Comparison of ENCODE assay signal across 17 cellular contexts in the genomic region with DNA sequence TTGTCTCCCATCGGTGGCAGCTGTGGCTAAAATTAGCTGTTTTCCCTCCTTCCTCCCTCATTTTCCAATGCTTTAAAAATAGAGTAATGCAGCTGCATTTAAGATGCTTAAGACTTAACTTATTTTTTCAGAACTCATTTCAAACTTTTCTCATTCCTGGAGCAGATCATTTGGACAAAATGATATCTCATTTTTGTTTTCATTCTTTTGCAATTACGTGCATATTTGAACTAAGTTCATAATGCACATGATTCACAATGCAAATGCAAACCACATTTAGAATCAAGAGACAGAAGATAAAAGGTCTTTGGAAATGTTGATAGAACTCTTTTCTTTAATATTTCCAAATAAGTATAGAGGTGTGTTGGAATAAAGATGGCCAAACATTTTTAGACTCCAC. TPM values are rescaled to one million over a fixed set of nuclear protein-coding genes. Genes with fewer than 3 reads are reported as not detected.
DNase-seq lines count a peak whose midpoint lies in the region; ATAC-seq and TF ChIP-seq lines count a peak whose summit lies in the region.
"Had no signal": no experiment of that assay in that cellular context is flagged by ENCODE, and none has a peak within 500 bp of the region (broad histone marks: within the 10 kb centered on the region; RNA-seq: fewer than 3 reads in every experiment).

No MANE protein-coding gene starts in this region.

- CTCF ChIA-PET in mammary epithelial cell (lab: Charles Lee; ENCODE audit: low non-redundant PET) = no interaction called here

- 90% methylated on average over 2 of the region's 2 CpGs for WGBS in mammary epithelial cell (ENCODE audit: low coverage, missing lambda C conversion rate)

- TF ChIP-seq CTCF in breast epithelium (IDR thresholded peaks at IDR 0.05) (no peak), mammary epithelial cell (conservative IDR thresholded peaks at IDR 0.05 in 1 of 2, IDR thresholded peaks at IDR 0.05 in 1 of 2; ENCODE audit: extremely low read depth in 1 of 2, insufficient read depth in 1 of 2, low read depth in 1 of 2, low read length in 2 of 2) (no peak), WI38 (IDR thresholded peaks at IDR 0.05; ENCODE audit: low read depth, low read length) (no peak), fibroblast of villous mesenchyme (IDR thresholded peaks at IDR 0.05; ENCODE audit: insufficient read depth, low read depth, low read length) (no peak)

- H3K9ac ChIP-seq in mammary epithelial cell (ENCODE audit: insufficient read depth, low read length) = no peak overlapping the region
- no peak overlapping the region for H3K9ac ChIP-seq in subcutaneous abdominal adipose tissue (ENCODE audit: low read length in 5 of 5)

- no peak for TF ChIP-seq POLR2A in breast epithelium (IDR thresholded peaks at IDR 0.05)

- no peaks in the 10 kb centered on the region for H4K20me1 ChIP-seq in mammary epithelial cell (ENCODE audit: insufficient read depth, low read length)

- dilution Hi-C loops in mammary epithelial cell (cut with HindIII; ENCODE audit: low sequenced_read_pairs) = no loop called here

- in situ Hi-C loops in mammary epithelial cell (cut with MboI; ENCODE audit: low sequenced_read_pairs in 2 of 2) = no loop called here

- intact Hi-C loops in breast epithelium (cut with DNase I; ENCODE audit: low total_unique reads) (loop anchor here (1.0 kb wide), 1 partner anchor 27 kb away; no protein-coding TSS in a partner anchor), mammary epithelial cell (cut with micrococcal nuclease) (no loop called here)

- H3K27me3 ChIP-seq in breast epithelium = no peaks in the 10 kb centered on the region
- H3K27me3 ChIP-seq in mammary epithelial cell (ENCODE audit: insufficient read depth, low read length) = no peaks in the 10 kb centered on the region
- no peaks in the 10 kb centered on the region for H3K27me3 ChIP-seq in subcutaneous abdominal adipose tissue (ENCODE audit: control insufficient read depth in 5 of 5, insufficient read depth in 4 of 5, low read length in 5 of 5)

- H3K9me3 ChIP-seq in breast epithelium = peaks cover 0 to 4% of the 10 kb centered on the region in 2 donors
- no peaks in the 10 kb centered on the region for H3K9me3 ChIP-seq in mammary epithelial cell (replicated peaks; ENCODE audit: insufficient read depth, low read length)
- H3K9me3 ChIP-seq in subcutaneous abdominal adipose tissue (ENCODE audit: control insufficient read depth in 5 of 5, low read length in 5 of 5) = no peaks in the 10 kb centered on the region

- H3K4me3 ChIP-seq in breast epithelium = peak overlapping the region in 2 of 3 donors; percentile 10 to 46
- H3K4me3 ChIP-seq in mammary epithelial cell (replicated peaks in 1 of 3; ENCODE audit: insufficient read depth in 1 of 3, low read depth in 2 of 3, low read length in 3 of 3) = no peak overlapping the region
- H3K4me3 ChIP-seq in WI38 (ENCODE audit: low read depth, low read length) = peak overlapping the region; percentile 38
- H3K4me3 ChIP-seq in fibroblast of villous mesenchyme (ENCODE audit: low read depth, low read length) = peak overlapping the region; percentile 47
- H3K4me3 ChIP-seq in subcutaneous abdominal adipose tissue (ENCODE audit: low read depth in 1 of 5, low read length in 5 of 5) = peak overlapping the region in 4 of 5 donors; percentile 5 to 60 (median 52)

- H3K36me3 ChIP-seq in breast epithelium (no peaks in the 10 kb centered on the region), mammary epithelial cell (ENCODE audit: insufficient read depth, low read length) (no peaks in the 10 kb centered on the region), subcutaneous abdominal adipose tissue (ENCODE audit: control insufficient read depth in 5 of 5, insufficient read depth in 5 of 5, low read length in 5 of 5) (no peaks in the 10 kb centered on the region)

- H3K27ac ChIP-seq in breast epithelium (peak overlapping the region in 1 of 2 donors; percentile 63), mammary epithelial cell (ENCODE audit: insufficient read depth, low read depth, low read length) (no peak overlapping the region), subcutaneous abdominal adipose tissue (ENCODE audit: low read depth, low read length) (no peak overlapping the region)
- H3K27ac ChIP-seq: foreskin keratinocyte had no signal

- H2AFZ ChIP-seq in mammary epithelial cell (ENCODE audit: low read depth, low read length) = no peak overlapping the region

- H3K4me2 ChIP-seq in mammary epithelial cell (ENCODE audit: insufficient read depth, low read depth, low read length) = no peak overlapping the region

- no TSS peak for BruUV-seq in mammary epithelial cell (replicated peaks; lab: Mats Ljungman, UMichigan)

- H3K79me2 ChIP-seq in mammary epithelial cell (ENCODE audit: insufficient read depth, low read length) = no peaks in the 10 kb centered on the region

- no peak for ATAC-seq in GM19467 (IDR thresholded peaks at IDR 0.05; ENCODE audit: unreplicated experiment)
- ATAC-seq: foreskin keratinocyte had no signal

- DNase-seq in breast epithelium (ENCODE audit: low spot score in 2 of 2) (no peak), mammary epithelial cell (no peak), fibroblast of villous mesenchyme (ENCODE audit: low read depth) (peak; percentile 51), 8988T (no peak), NCI-H1694 treated with DMSO at 0.1 percent for 48 hours (lab: John Stamatoyannopoulos, UW) (no peak)
- DNase-seq: ACHN; activated CD4-positive, alpha-beta memory T cell treated with anti-CD3 and anti-CD28 coated beads for 36 hours; activated naive CD4-positive, alpha-beta T cell treated with Interleukin-2 at 50 U/mL for 16 hours; foreskin keratinocyte; islet precursor cell; NCI-H2171 treated with DMSO at 0.1 percent for 48 hours; stimulated activated CD4-positive, alpha-beta T cell treated with anti-CD3 and anti-CD28 coated beads, Interleukin-12 subunit alpha, Interleukin-12 subunit beta, amount 100 ng/mL, for 4 hours had no signal

- no peaks in the 10 kb centered on the region for H3K4me1 ChIP-seq in breast epithelium
- H3K4me1 ChIP-seq in mammary epithelial cell (ENCODE audit: insufficient read depth, low read length) = no peaks in the 10 kb centered on the region
- peaks cover 0 to 10% (median 0%) of the 10 kb centered on the region in 5 donors for H3K4me1 ChIP-seq in subcutaneous abdominal adipose tissue (ENCODE audit: control insufficient read depth in 5 of 5, insufficient read depth in 5 of 5, low read length in 5 of 5)

RNA-seq across cellular contexts. Expression of gene HSPB3, which starts 14.7 kb away (rescaled TPM):
- not detected for total RNA-seq in breast epithelium
- total RNA-seq in mammary epithelial cell = not detected
- not detected for polyA plus RNA-seq in mammary epithelial cell
- not detected for polyA minus RNA-seq in mammary epithelial cell
- 1.7 and 6.1 TPM in 2 replicates for total RNA-seq in fibroblast of villous mesenchyme
- total RNA-seq: activated CD4-positive, alpha-beta memory T cell treated with anti-CD3 and anti-CD28 coated beads for 36 hours; foreskin keratinocyte; neural crest cell; T-helper 2 cell treated with Interferon-gamma antibody and Interleukin-4, amounts not matched to agents 100 ng/mL and 5 ng/mL, for 36 hours had no signal
- polyA plus RNA-seq: foreskin keratinocyte had no signal

RNA-seq across cellular contexts. Expression of gene SNX18, which starts 47.4 kb away (rescaled TPM):
- 10 to 100 TPM; 29.2 to 37.3 (median 33.1) TPM for total RNA-seq in breast epithelium
- 10 to 100 TPM; 22.6 to 84.0 TPM for total RNA-seq in mammary epithelial cell
- 7.6 TPM for polyA plus RNA-seq in mammary epithelial cell
- 10.5 TPM for polyA minus RNA-seq in mammary epithelial cell
- 51.0 and 51.2 TPM in 2 replicates for total RNA-seq in fibroblast of villous mesenchyme

Comparison
In these comparisons a context has a peak if more than half of its experiments do, and no peak if none do; other contexts are left out.
1. H3K4me3 ChIP-seq: peak in breast epithelium (2 of 3), WI38 (single experiment), fibroblast of villous mesenchyme (single experiment) and subcutaneous abdominal adipose tissue (4 of 5); none in mammary epithelial cell (0 of 3).